ENCODE assay signal across 8 cellular contexts in the genomic region with DNA sequence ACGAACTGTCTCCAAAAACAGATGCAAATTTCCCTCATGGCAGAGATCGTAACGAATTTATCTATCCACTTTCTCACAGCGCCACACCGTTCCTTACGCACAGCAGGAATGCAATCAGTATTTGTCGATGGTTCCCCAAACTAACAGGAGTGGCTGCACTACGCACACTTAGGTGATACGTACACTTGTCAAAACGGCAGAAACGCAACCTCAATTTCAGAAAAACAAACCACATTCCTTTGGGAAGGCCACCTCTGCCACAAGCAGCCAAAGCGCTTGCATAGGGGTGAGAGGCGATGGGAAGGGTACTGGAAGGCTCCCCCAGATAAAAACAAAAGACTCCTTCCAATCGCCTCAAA. TPM values are rescaled to one million over a fixed set of nuclear protein-coding genes. Genes with fewer than 3 reads are reported as not detected.
DNase-seq lines count a peak whose midpoint lies in the region; ATAC-seq and TF ChIP-seq lines count a peak whose summit lies in the region.

No MANE protein-coding gene starts in this region.

- H4K20me1 ChIP-seq in HCT116 (ENCODE audit: insufficient read depth), result peaks cover 9% of the 10 kb centered on the region; the same call in 1 of the 2 replicates

- H3K27me3 ChIP-seq in HCT116 (ENCODE audit: insufficient read depth, low read length) (no peaks in the 10 kb centered on the region), MG63 (no peaks in the 10 kb centered on the region), heart right ventricle (no peaks in the 10 kb centered on the region)

- peak overlapping the region; percentile 85 for H3K27ac ChIP-seq in HCT116 (ENCODE audit: low read depth, low read length)
- peak overlapping the region in 9 of 10 donors; percentile 78 to 94 (median 84) for H3K27ac ChIP-seq in heart right ventricle

- no peak for TF ChIP-seq RAD21 in HCT116 (IDR thresholded peaks at IDR 0.05; ENCODE audit: low read depth)

- DNase-seq in NCI-H2227 (lab: John Stamatoyannopoulos, UW; ENCODE audit: unreplicated experiment) (peak; percentile 31), NCI-H2227 treated with DMSO at 0.1 percent for 48 hours (lab: John Stamatoyannopoulos, UW) (no peak), HCT116 (ENCODE audit: low read depth, low spot score) (no peak), MG63 (no peak), heart right ventricle (no peak), pons (ENCODE audit: low spot score) (peak; percentile 32), NCI-H1694 treated with DMSO at 0.1 percent for 48 hours (lab: John Stamatoyannopoulos, UW) (no peak)
- no peak for DNase-seq in activated naive CD4-positive, alpha-beta T cell treated with anti-CD3 and anti-CD28 coated beads, Interleukin-2, amount 50 U/mL, for 72 hours (ENCODE audit: low spot score in 2 of 2)

- H3K4me3 ChIP-seq in HCT116 (replicated peaks in 1 of 2; ENCODE audit: low read depth in 1 of 2, low read length in 2 of 2) (peak overlapping the region; percentile 88 to 97), MG63 (peak overlapping the region; percentile 95), heart right ventricle (peak overlapping the region; percentile 46 to 98 (median 86))

- H3K36me3 ChIP-seq in HCT116 (ENCODE audit: control insufficient read depth in 1 of 2, insufficient read depth in 2 of 2, low read length in 2 of 2), result no peaks in the 10 kb centered on the region; a peak in 1 of 4 replicates
- H3K36me3 ChIP-seq in MG63, result no peaks in the 10 kb centered on the region
- H3K36me3 ChIP-seq in heart right ventricle, result no peaks in the 10 kb centered on the region

- CTCF ChIA-PET in HCT116 (lab: Charles Lee), result no interaction called here

- H3K4me1 ChIP-seq in HCT116 (ENCODE audit: control insufficient read depth in 1 of 2, insufficient read depth in 2 of 2, low read length in 2 of 2), result peaks cover 5 to 25% of the 10 kb centered on the region in 2 experiments; a peak in 3 of 4 replicates
- H3K4me1 ChIP-seq in heart right ventricle, result peaks cover 0 to 32% (median 22%) of the 10 kb centered on the region in 9 donors

- H3K9me3 Mint-ChIP-seq in activated naive CD4-positive, alpha-beta T cell treated with anti-CD3 and anti-CD28 coated beads, Interleukin-2, amount 50 U/mL, for 72 hours, result no peaks in the 10 kb centered on the region

- TF ChIP-seq CTCF in HCT116 (IDR thresholded peaks at IDR 0.05 in 2 of 3, conservative IDR thresholded peaks at IDR 0.05 in 1 of 3; ENCODE audit: borderline replicate concordance in 1 of 3, insufficient read depth in 1 of 3, low read depth in 2 of 3, low read length in 2 of 3), result no peak
- TF ChIP-seq CTCF in heart right ventricle (IDR thresholded peaks at IDR 0.05), result no peak

- H3K27ac Mint-ChIP-seq in activated naive CD4-positive, alpha-beta T cell treated with anti-CD3 and anti-CD28 coated beads, Interleukin-2, amount 50 U/mL, for 72 hours, result peak overlapping the region; percentile 91 to 98

- RAD21 ChIA-PET in HCT116 (lab: Charles Lee; ENCODE audit: low non-redundant PET in 1 of 2, low total read pairs in 2 of 2, uncharacterized antibody in 2 of 2, unreplicated experiment in 2 of 2), result no interaction called here

- no peak for TF ChIP-seq POLR2A in HCT116 (IDR thresholded peaks at IDR 0.05; ENCODE audit: borderline replicate concordance, extremely low read depth, insufficient read depth, insufficient read length)

- peak overlapping the region; percentile 99 for H3K9ac ChIP-seq in HCT116 (ENCODE audit: low read length)

- BruUV-seq in HCT116 (replicated peaks; lab: Mats Ljungman, UMichigan), result no TSS peak

- ATAC-seq in HCT116 (peak; percentile 46), heart right ventricle (peak; percentile 1 to 41 (median 22))
- ATAC-seq in activated naive CD4-positive, alpha-beta T cell treated with anti-CD3 and anti-CD28 coated beads, Interleukin-2, amount 50 U/mL, for 72 hours, result peak; percentile 18 to 21

- no peak overlapping the region for H2AFZ ChIP-seq in HCT116 (ENCODE audit: low read depth, low read length, poor library complexity, severe bottlenecking)

- peaks cover 57% of the 10 kb centered on the region for H3K79me2 ChIP-seq in HCT116 (ENCODE audit: insufficient read depth, low read length)

- H3K9me3 ChIP-seq in HCT116 (ENCODE audit: control insufficient read depth in 1 of 2, insufficient read depth in 1 of 2, low read depth in 1 of 2, low read length in 2 of 2) (no peaks in the 10 kb centered on the region), MG63 (no peaks in the 10 kb centered on the region), heart right ventricle (no peaks in the 10 kb centered on the region)

- no peaks in the 10 kb centered on the region for H3K9me2 ChIP-seq in HCT116 (ENCODE audit: insufficient read depth)

- peak overlapping the region; percentile 85 for H3K4me2 ChIP-seq in HCT116 (ENCODE audit: low read length)

- POLR2A ChIA-PET in HCT116 (lab: Charles Lee), result interaction anchor here (1.3 to 1.6 kb wide), 2 partner anchors 10 kb away, joined by 3 to 13 read pairs; a partner anchor contains a TSS

- intact Hi-C loops in HCT116 (cut with micrococcal nuclease), result no loop called here
- intact Hi-C loops in heart right ventricle (cut with DNase I), result loop anchor here in 1 of 10 donors (1.0 kb wide), 1 partner anchor 10 kb away; a partner anchor contains a TSS

- H3K36me3 Mint-ChIP-seq in activated naive CD4-positive, alpha-beta T cell treated with anti-CD3 and anti-CD28 coated beads, Interleukin-2, amount 50 U/mL, for 72 hours, result peaks cover 13 to 30% of the 10 kb centered on the region in 2 donors

- 0% methylated on average over 14 of the region's 14 CpGs for WGBS in heart right ventricle, 2 donors

TF ChIP-seq in HCT116, 20 proteins besides CTCF, POLR2A, EP300 and RAD21:
- TF ChIP-seq EZH2 (IDR thresholded peaks at IDR 0.05) (no peak), EGR1 (IDR thresholded peaks at IDR 0.05; ENCODE audit: low read depth) (no peak), SRF (IDR thresholded peaks at IDR 0.05; ENCODE audit: low read depth) (no peak)

RNA-seq across cellular contexts. Expression of a gene that starts 0.6 kb away (rescaled TPM):
- total RNA-seq in HCT116 (2021; ENCODE audit: unreplicated experiment), result 53.6 TPM
- polyA plus RNA-seq in HCT116 (2012), result 16.8 and 19.6 TPM in 2 replicates
- total RNA-seq in MG63 (2014; rRNA removed; shearing (Covaris generic); ENCODE audit: low replicate concordance), result 10.1 and 16.6 TPM in 2 replicates
- 10 to 100 TPM; 57.5 to 76.8 TPM for total RNA-seq in activated naive CD4-positive, alpha-beta T cell treated with anti-CD3 and anti-CD28 coated beads, Interleukin-2, amount 50 U/mL, for 72 hours
- total RNA-seq in heart right ventricle, result 10 to 100 TPM; 17.5 to 32.0 (median 27.5) TPM
- 10 to 100 TPM in 1 of 2 donors, 1 to 10 TPM in 1; 8.6 to 41.2 TPM for polyA plus RNA-seq in heart right ventricle

RNA-seq across cellular contexts. Expression of a gene that starts 10.7 kb away (rescaled TPM):
- total RNA-seq in HCT116 (2021; ENCODE audit: unreplicated experiment) (18.6 TPM), heart right ventricle (10 to 100 TPM in 9 of 10 donors, 1 to 10 TPM in 1; 9.8 to 15.9 (median 12.4) TPM)
- polyA plus RNA-seq in HCT116 (2012), result 2.7 and 4.6 TPM in 2 replicates
- total RNA-seq in MG63 (2014; rRNA removed; shearing (Covaris generic); ENCODE audit: low replicate concordance), result 5.6 and 11.9 TPM in 2 replicates
- 10 to 100 TPM; 33.7 to 37.5 TPM for total RNA-seq in activated naive CD4-positive, alpha-beta T cell treated with anti-CD3 and anti-CD28 coated beads, Interleukin-2, amount 50 U/mL, for 72 hours
- polyA plus RNA-seq in heart right ventricle, result 1 to 10 TPM; 2.2 to 9.9 TPM

Comparison
In these comparisons a context has a peak if more than half of its experiments do, and no peak if none do; other contexts are left out.
1. DNase-seq: peak in NCI-H2227 (single experiment) and pons (single experiment); none in NCI-H2227 treated with DMSO at 0.1 percent for 48 hours (single experiment), HCT116 (single experiment), MG63 (single experiment), activated naive CD4-positive, alpha-beta T cell treated with anti-CD3 and anti-CD28 coated beads, Interleukin-2, amount 50 U/mL, for 72 hours (0 of 2), heart right ventricle (0 of 2) and NCI-H1694 treated with DMSO at 0.1 percent for 48 hours (single experiment).
2. Peak in every context shown above with its lines, with median percentiles within 50 percentile points of each other: ATAC-seq and H3K4me3 ChIP-seq.